ENCODE assay signal across 11 cellular contexts in the genomic region with DNA sequence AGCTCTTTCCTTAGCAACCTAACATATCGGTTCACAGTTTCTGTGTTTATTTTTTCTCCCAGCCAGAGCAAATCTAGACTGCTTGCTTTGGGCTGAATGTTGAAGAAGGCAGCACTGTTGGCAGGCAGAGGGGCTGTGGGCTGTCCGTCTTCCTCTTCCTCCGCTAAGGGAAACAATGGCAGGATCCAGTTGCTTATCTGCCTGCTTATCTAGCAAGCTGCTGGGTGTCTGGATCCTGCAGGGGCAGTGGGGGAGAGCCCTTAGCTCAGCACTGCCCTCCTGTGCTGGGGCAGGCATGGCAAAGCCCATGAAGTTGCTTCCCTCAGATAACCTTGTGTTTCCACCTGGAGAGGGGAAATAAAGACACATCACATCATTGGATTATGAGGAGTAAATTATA.
DNase-seq lines count a peak whose midpoint lies in the region; ATAC-seq and TF ChIP-seq lines count a peak whose summit lies in the region.
"Had no signal": no experiment of that assay in that cellular context is flagged by ENCODE, and none has a peak within 500 bp of the region (broad histone marks: within the 10 kb centered on the region; RNA-seq: fewer than 3 reads in every experiment).

No MANE protein-coding gene starts in this region.

- TF ChIP-seq CTCF in GM12873 (IDR thresholded peaks at IDR 0.05; ENCODE audit: insufficient read depth, low read depth, low read length, missing control alignments) = peak; percentile 6

- ATAC-seq in esophagus mucosa = peak; percentile 38
- ATAC-seq: naive thymus-derived CD8-positive, alpha-beta T cell had no signal

- no peak overlapping the region for H3K27ac ChIP-seq in caudate nucleus (ENCODE audit: low read depth, low read length)
- H3K27ac ChIP-seq: stomach had no signal

- DNase-seq in OCI-M1 (lab: John Stamatoyannopoulos, UW) (peak; percentile 78), lung microvascular endothelial cell (ENCODE audit: low read depth in 2 of 2) (peak; percentile 77 to 93), GF-D8 (lab: John Stamatoyannopoulos, UW) (no peak), H4 (ENCODE audit: low spot score) (no peak), caudate nucleus (lab: John Stamatoyannopoulos, UW) (no peak), HuH-7 (ENCODE audit: low spot score) (no peak)
- DNase-seq: DMS79 treated with DMSO at 0.1 percent for 48 hours; naive thymus-derived CD8-positive, alpha-beta T cell; stomach had no signal

Comparison
In these comparisons a context has a peak if more than half of its experiments do, and no peak if none do; other contexts are left out.
1. DNase-seq: peak in OCI-M1 (single experiment) and lung microvascular endothelial cell (2 of 2); none in GF-D8 (single experiment), H4 (single experiment), caudate nucleus (0 of 61) and HuH-7 (single experiment).